In genomic region chr16:19522369-19523159, GRCh38 we compare ENCODE assay signal across 8 cellular contexts. TPM values are rescaled to one million over a fixed set of nuclear protein-coding genes. Genes with fewer than 3 reads are reported as not detected.
DNase-seq lines count a peak whose midpoint lies in the region; ATAC-seq and TF ChIP-seq lines count a peak whose summit lies in the region.

No MANE protein-coding gene starts in this region.

- no peaks in the 10 kb centered on the region for H3K27me3 ChIP-seq in RWPE2 (ENCODE audit: insufficient read depth, poor library complexity, severe bottlenecking)
- no peaks in the 10 kb centered on the region for H3K27me3 ChIP-seq in spleen (replicated peaks in 1 of 7)

- H3K4me3 ChIP-seq in RWPE2 (ENCODE audit: severe bottlenecking) (no peak overlapping the region), fibroblast of mammary gland (ENCODE audit: control insufficient read depth, low read depth, low read length) (peak overlapping the region; percentile 92), spleen (peak overlapping the region in 7 of 8 donors; percentile 79 to 97 (median 88))

- no peak for TF ChIP-seq CTCF in RWPE2 (IDR thresholded peaks at IDR 0.05; ENCODE audit: poor library complexity, severe bottlenecking)
- no peak for TF ChIP-seq CTCF in fibroblast of mammary gland (conservative IDR thresholded peaks at IDR 0.05; ENCODE audit: control insufficient read depth, insufficient read depth, low read depth, low read length)
- no peak for TF ChIP-seq CTCF in spleen (IDR thresholded peaks at IDR 0.05 in 8 of 11, conservative IDR thresholded peaks at IDR 0.05 in 3 of 11)

- 57 to 70% (median 63%) methylated on average over 8 of the region's 8 CpGs for WGBS in spleen, 5 donors

- H3K27ac ChIP-seq in RWPE2 (ENCODE audit: poor library complexity, severe bottlenecking) (peak overlapping the region; percentile 55), spleen (peak overlapping the region in 7 of 8 donors; percentile 88 to 97 (median 93))

- H3K4me1 ChIP-seq in RWPE2 (ENCODE audit: insufficient read depth, poor library complexity, severe bottlenecking) (peaks cover 12% of the 10 kb centered on the region), spleen (peaks cover 7 to 82% (median 53%) of the 10 kb centered on the region in 6 donors)

- H3K9me3 ChIP-seq in RWPE2 (ENCODE audit: severe bottlenecking) (no peaks in the 10 kb centered on the region), spleen (no peaks in the 10 kb centered on the region)

- peaks cover 13% of the 10 kb centered on the region for H3K36me3 ChIP-seq in RWPE2 (ENCODE audit: low read depth)
- peaks cover 0 to 3% (median under 1%) of the 10 kb centered on the region in 6 donors for H3K36me3 ChIP-seq in spleen

- DNase-seq in NCI-H2171 treated with DMSO at 0.1 percent for 48 hours (lab: John Stamatoyannopoulos, UW), result peak; percentile 49
- DNase-seq in NCI-H2171 (lab: John Stamatoyannopoulos, UW), result no peak
- DNase-seq in RWPE2 (ENCODE audit: low spot score), result no peak
- no peak for DNase-seq in fibroblast of mammary gland (ENCODE audit: low read depth)
- DNase-seq in spleen, result no peak
- DNase-seq in GOT3 (lab: John Stamatoyannopoulos, UW), result no peak

- intact Hi-C loops in spleen (cut with DNase I; ENCODE audit: low total_unique reads), result no loop called here

- ATAC-seq in RWPE2 (ENCODE audit: low read depth), result no peak
- ATAC-seq in GM18520 (IDR thresholded peaks at IDR 0.05; ENCODE audit: unreplicated experiment), result no peak
- no peak for ATAC-seq in GM18861 (IDR thresholded peaks at IDR 0.05; ENCODE audit: unreplicated experiment)

- no peak for TF ChIP-seq POLR2A in spleen (IDR thresholded peaks at IDR 0.05)

RNA-seq across cellular contexts. Expression of gene GDE1, which starts 0.7 kb away (rescaled TPM):
- total RNA-seq in spleen, result 10 to 100 TPM; 26.4 to 40.5 (median 31.3) TPM
- 10 to 100 TPM; 13.5 to 18.1 (median 14.8) TPM for polyA plus RNA-seq in spleen

RNA-seq across cellular contexts. Expression of gene CCP110, which starts 1.2 kb away (rescaled TPM):
- 10 to 100 TPM; 13.3 to 24.9 (median 15.9) TPM for total RNA-seq in spleen
- polyA plus RNA-seq in spleen, result 1 to 10 TPM; 2.8 to 5.3 (median 4.1) TPM

RNA-seq across cellular contexts. Expression of gene VPS35L, which starts 32.9 kb away (rescaled TPM):
- total RNA-seq in spleen, result 10 to 100 TPM; 45.9 to 76.1 (median 67.2) TPM
- polyA plus RNA-seq in spleen, result 10 to 100 TPM; 22.9 to 42.9 (median 24.7) TPM
